Comparison of ENCODE assay signal across 25 cellular contexts in genomic region chr6:107045733-107046312, GRCh38. TPM values are rescaled to one million over a fixed set of nuclear protein-coding genes. Genes with fewer than 3 reads are reported as not detected.
A peak's percentile ranks its signal among the peaks of the same experiment; 100 is the strongest.
DNase-seq lines count a peak whose midpoint lies in the region; ATAC-seq and TF ChIP-seq lines count a peak whose summit lies in the region.
"Had no signal": no experiment of that assay in that cellular context is flagged by ENCODE, and none has a peak within 500 bp of the region (broad histone marks: within the 10 kb centered on the region; RNA-seq: fewer than 3 reads in every experiment).

No MANE protein-coding gene starts in this region.

- 83 to 97% methylated on average over 2 to 6 of the region's 6 CpGs for WGBS in transverse colon (ENCODE audit: low coverage in 1 of 2), 2 donors

- H3K9me3 Mint-ChIP-seq in WTC11 (no peaks in the 10 kb centered on the region), neural progenitor cell (no peaks in the 10 kb centered on the region)
- H3K9me3 Mint-ChIP-seq: activated CD4-positive, alpha-beta T cell treated with anti-CD3 and anti-CD28 coated beads, Interleukin-2, amount 10 ng/mL, durations not matched to agents 24 days and 14 days; stimulated activated naive CD8-positive, alpha-beta T cell treated with anti-CD3 and anti-CD28 coated beads, Interleukin-15, Interleukin-2, amounts not matched to agents 100 ng/mL and 50 ng/mL, for 24 hours had no signal

- no peak overlapping the region for H3K9ac ChIP-seq in HUES48 (ENCODE audit: low read depth, low read length)
- no peak overlapping the region for H3K9ac ChIP-seq in neural progenitor cell

- H3K27me3 ChIP-seq in HUES48 (ENCODE audit: control insufficient read depth, insufficient read depth, low read length) (no peaks in the 10 kb centered on the region), neural progenitor cell (no peaks in the 10 kb centered on the region), transverse colon (no peaks in the 10 kb centered on the region)
- H3K27me3 ChIP-seq: MG63, ovary, right lobe of liver, tibial artery had no signal

- TF ChIP-seq CTCF in WTC11 (IDR thresholded peaks at IDR 0.05) (no peak), neural progenitor cell (IDR thresholded peaks at IDR 0.05) (no peak), transverse colon (IDR thresholded peaks at IDR 0.05) (no peak)

- H3K4me2 ChIP-seq in neural progenitor cell = peak overlapping the region; percentile 23

- H2AFZ ChIP-seq in neural progenitor cell (replicated peaks) = no peak overlapping the region

- no peaks in the 10 kb centered on the region for H3K27me3 Mint-ChIP-seq in WTC11 (ENCODE audit: low read depth)
- no peaks in the 10 kb centered on the region for H3K27me3 Mint-ChIP-seq in neural progenitor cell (ENCODE audit: insufficient read depth, low read depth)
- H3K27me3 Mint-ChIP-seq: activated CD4-positive, alpha-beta T cell treated with anti-CD3 and anti-CD28 coated beads, Interleukin-2, amount 10 ng/mL, durations not matched to agents 24 days and 14 days; activated CD8-positive, alpha-beta memory T cell treated with anti-CD3 and anti-CD28 coated beads, Interleukin-2, amount 10 ng/mL, durations not matched to agents 7 days and 5 days; stimulated activated naive CD8-positive, alpha-beta T cell treated with anti-CD3 and anti-CD28 coated beads, Interleukin-15, Interleukin-2, amounts not matched to agents 100 ng/mL and 50 ng/mL, for 24 hours had no signal

- CTCF ChIA-PET in WTC11 (lab: Charles Lee) = interaction anchor here (0.9 kb wide), 1 partner anchor 48 kb away, joined by 7 read pairs; no protein-coding TSS in a partner anchor

- TF ChIP-seq POLR2A in transverse colon (IDR thresholded peaks at IDR 0.05) = no peak

- H3K36me3 Mint-ChIP-seq in WTC11 (peaks cover 14% of the 10 kb centered on the region), neural progenitor cell (peaks cover 7% of the 10 kb centered on the region)

- POLR2A ChIA-PET in WTC11 (lab: Charles Lee) = no interaction called here

- no peak overlapping the region; the same call in 1 of the 2 replicates for H3K27ac Mint-ChIP-seq in WTC11
- H3K27ac Mint-ChIP-seq in neural progenitor cell = peak overlapping the region; percentile 98
- H3K27ac Mint-ChIP-seq: activated CD4-positive, alpha-beta T cell treated with anti-CD3 and anti-CD28 coated beads, Interleukin-2, amount 10 ng/mL, durations not matched to agents 24 days and 14 days; activated CD8-positive, alpha-beta memory T cell treated with anti-CD3 and anti-CD28 coated beads, Interleukin-2, amount 10 ng/mL, durations not matched to agents 7 days and 5 days had no signal

- no peaks in the 10 kb centered on the region for H4K20me1 ChIP-seq in neural progenitor cell (ENCODE audit: low read depth)

- H3K4me3 Mint-ChIP-seq in WTC11 (no peak overlapping the region), neural progenitor cell (peak overlapping the region; percentile 6)
- H3K4me3 Mint-ChIP-seq: activated CD4-positive, alpha-beta T cell treated with anti-CD3 and anti-CD28 coated beads, Interleukin-2, amount 10 ng/mL, durations not matched to agents 24 days and 14 days; activated CD8-positive, alpha-beta memory T cell treated with anti-CD3 and anti-CD28 coated beads, Interleukin-2, amount 10 ng/mL, durations not matched to agents 7 days and 5 days; stimulated activated naive CD8-positive, alpha-beta T cell treated with anti-CD3 and anti-CD28 coated beads, Interleukin-15, Interleukin-2, amounts not matched to agents 100 ng/mL and 50 ng/mL, for 24 hours had no signal

- H3K79me2 ChIP-seq in neural progenitor cell (ENCODE audit: low read depth) = no peaks in the 10 kb centered on the region

- no peaks in the 10 kb centered on the region for H3K4me1 ChIP-seq in HUES48 (ENCODE audit: control insufficient read depth, insufficient read depth, low read length)
- peaks cover 11% of the 10 kb centered on the region for H3K4me1 ChIP-seq in neural progenitor cell
- peaks cover 0 to 14% (median 0%) of the 10 kb centered on the region in 4 donors for H3K4me1 ChIP-seq in transverse colon
- H3K4me1 ChIP-seq: lower lobe of right lung, right lobe of liver, tibial artery had no signal

- no peaks in the 10 kb centered on the region for H3F3A ChIP-seq in neural progenitor cell (ENCODE audit: low read depth)

- ATAC-seq in WTC11 = peak; percentile 26; the same call in 1 of the 2 replicates
- no peak for ATAC-seq in HG03460 (IDR thresholded peaks at IDR 0.05; ENCODE audit: unreplicated experiment)
- ATAC-seq: activated CD8-positive, alpha-beta memory T cell treated with anti-CD3 and anti-CD28 coated beads, Interleukin-2, amount 10 ng/mL, durations not matched to agents 7 days and 5 days; K562; lower lobe of right lung; right lobe of liver had no signal

- 0 out of 2 replicates have a peak, but pooled peaks cover 4% of the 10 kb centered on the region for H3K4me1 Mint-ChIP-seq in WTC11
- H3K4me1 Mint-ChIP-seq in neural progenitor cell = peaks cover 21% of the 10 kb centered on the region

- no peak for DNase-seq in WTC11 (ENCODE audit: low spot score)
- DNase-seq in head of caudate nucleus = peak in 35 of 42 donors; percentile 9 to 66 (median 36)
- DNase-seq in neural progenitor cell (ENCODE audit: low spot score) = peak; percentile 16
- DNase-seq in stimulated activated naive CD4-positive, alpha-beta T cell treated with Interleukin-2 at 50 U/mL for 16 hours (lab: John Stamatoyannopoulos, UW) = no peak
- DNase-seq in medulla oblongata (ENCODE audit: extremely low spot score) = no peak
- no peak for DNase-seq in transverse colon
- DNase-seq: activated CD4-positive, alpha-beta T cell treated with anti-CD3 and anti-CD28 coated beads, Interleukin-2, amount 10 ng/mL, durations not matched to agents 24 days and 14 days; activated CD8-positive, alpha-beta memory T cell treated with anti-CD3 and anti-CD28 coated beads, Interleukin-2, amount 10 ng/mL, durations not matched to agents 7 days and 5 days; activated naive CD4-positive, alpha-beta T cell treated with anti-CD3 and anti-CD28 coated beads, Interleukin-2, amount 50 U/mL, for 16 hours; aorta; cerebellar nuclear complex; DMS79 treated with DMSO at 0.1 percent for 48 hours; effector CD4-positive, alpha-beta T cell; lower lobe of right lung; MG63; NCI-H526 treated with DMSO at 0.1 percent for 48 hours; ovary; right lobe of liver; stimulated activated CD4-positive, alpha-beta T cell treated with anti-CD3 and anti-CD28 coated beads, Interleukin-4, amount 100 ng/mL, for 4 hours; tibial artery had no signal

- TF ChIP-seq EP300 in transverse colon (IDR thresholded peaks at IDR 0.05; ENCODE audit: low read depth) = no peak

- in situ Hi-C loops in transverse colon (cut with MboI; ENCODE audit: low pct_ligation_motif_present in 1 of 4, low pct_unique_long_range_greater_than_20kb in 1 of 4, low sequenced_read_pairs in 3 of 4) = no loop called here

- H3K27ac ChIP-seq in HUES48 (ENCODE audit: low read depth, low read length) = peak overlapping the region; percentile 11
- no peak overlapping the region for H3K27ac ChIP-seq in neural progenitor cell
- no peak overlapping the region for H3K27ac ChIP-seq in transverse colon
- H3K27ac ChIP-seq: lower lobe of right lung, ovary, right lobe of liver, tibial artery, VCaP had no signal

- intact Hi-C loops in head of caudate nucleus (cut with DNase I) = no loop called here
- intact Hi-C loops in transverse colon (cut with DNase I; ENCODE audit: low total_unique reads) = no loop called here

- H3K36me3 ChIP-seq in HUES48 (ENCODE audit: control insufficient read depth, insufficient read depth, low read length) = peaks cover 17% of the 10 kb centered on the region
- no peaks in the 10 kb centered on the region for H3K36me3 ChIP-seq in neural progenitor cell
- H3K36me3 ChIP-seq in transverse colon = peaks cover 0 to 18% (median 5%) of the 10 kb centered on the region in 4 donors
- H3K36me3 ChIP-seq: ovary had no signal

- H3K4me3 ChIP-seq in HUES48 (ENCODE audit: low read depth, low read length) = no peak overlapping the region
- no peak overlapping the region for H3K4me3 ChIP-seq in neural progenitor cell
- H3K4me3 ChIP-seq in transverse colon = no peak overlapping the region
- H3K4me3 ChIP-seq: K562, lower lobe of right lung, MG63, ovary, right lobe of liver, tibial artery had no signal

- H3K9me3 ChIP-seq in HUES48 (ENCODE audit: control insufficient read depth, insufficient read depth, low read length) = no peaks in the 10 kb centered on the region
- H3K9me3 ChIP-seq in neural progenitor cell (ENCODE audit: low read depth) = no peaks in the 10 kb centered on the region
- H3K9me3 ChIP-seq in transverse colon = no peaks in the 10 kb centered on the region
- H3K9me3 ChIP-seq: lower lobe of right lung, MG63, ovary, right lobe of liver, tibial artery had no signal

TF ChIP-seq in WTC11, 78 proteins besides CTCF, POLR2A, EP300 and RAD21 (continues in another document):
- no peak for TF ChIP-seq NFE2L1 (CRISPR knock-in tag; IDR thresholded peaks at IDR 0.05)
- TF ChIP-seq MYBL2 (CRISPR knock-in tag; IDR thresholded peaks at IDR 0.05) = no peak
- TF ChIP-seq, protein P1, sequence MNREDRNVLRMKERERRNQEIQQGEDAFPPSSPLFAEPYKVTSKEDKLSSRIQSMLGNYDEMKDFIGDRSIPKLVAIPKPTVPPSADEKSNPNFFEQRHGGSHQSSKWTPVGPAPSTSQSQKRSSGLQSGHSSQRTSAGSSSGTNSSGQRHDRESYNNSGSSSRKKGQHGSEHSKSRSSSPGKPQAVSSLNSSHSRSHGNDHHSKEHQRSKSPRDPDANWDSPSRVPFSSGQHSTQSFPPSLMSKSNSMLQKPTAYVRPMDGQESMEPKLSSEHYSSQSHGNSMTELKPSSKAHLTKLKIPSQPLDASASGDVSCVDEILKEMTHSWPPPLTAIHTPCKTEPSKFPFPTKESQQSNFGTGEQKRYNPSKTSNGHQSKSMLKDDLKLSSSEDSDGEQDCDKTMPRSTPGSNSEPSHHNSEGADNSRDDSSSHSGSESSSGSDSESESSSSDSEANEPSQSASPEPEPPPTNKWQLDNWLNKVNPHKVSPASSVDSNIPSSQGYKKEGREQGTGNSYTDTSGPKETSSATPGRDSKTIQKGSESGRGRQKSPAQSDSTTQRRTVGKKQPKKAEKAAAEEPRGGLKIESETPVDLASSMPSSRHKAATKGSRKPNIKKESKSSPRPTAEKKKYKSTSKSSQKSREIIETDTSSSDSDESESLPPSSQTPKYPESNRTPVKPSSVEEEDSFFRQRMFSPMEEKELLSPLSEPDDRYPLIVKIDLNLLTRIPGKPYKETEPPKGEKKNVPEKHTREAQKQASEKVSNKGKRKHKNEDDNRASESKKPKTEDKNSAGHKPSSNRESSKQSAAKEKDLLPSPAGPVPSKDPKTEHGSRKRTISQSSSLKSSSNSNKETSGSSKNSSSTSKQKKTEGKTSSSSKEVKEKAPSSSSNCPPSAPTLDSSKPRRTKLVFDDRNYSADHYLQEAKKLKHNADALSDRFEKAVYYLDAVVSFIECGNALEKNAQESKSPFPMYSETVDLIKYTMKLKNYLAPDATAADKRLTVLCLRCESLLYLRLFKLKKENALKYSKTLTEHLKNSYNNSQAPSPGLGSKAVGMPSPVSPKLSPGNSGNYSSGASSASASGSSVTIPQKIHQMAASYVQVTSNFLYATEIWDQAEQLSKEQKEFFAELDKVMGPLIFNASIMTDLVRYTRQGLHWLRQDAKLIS (CRISPR knock-in tag; IDR thresholded peaks at IDR 0.05; ENCODE audit: borderline replicate concordance) = no peak

RNA-seq across cellular contexts. Expression of gene MTRES1, which starts 17.8 kb away (rescaled TPM):
- 17.2 to 21.0 TPM (median 20.7 TPM) in 3 replicates for total RNA-seq in WTC11 (2021)
- total RNA-seq in neural progenitor cell (ENCODE audit: low replicate concordance) = 13.2 and 20.8 TPM in 2 replicates
- total RNA-seq in transverse colon = 10 to 100 TPM; 11.1 to 28.7 (median 21.6) TPM

Comparison
In these comparisons a context has a peak if more than half of its experiments do, and no peak if none do; other contexts are left out.
1. DNase-seq: peak in head of caudate nucleus (35 of 42) and neural progenitor cell (single experiment); none in WTC11 (single experiment), stimulated activated naive CD4-positive, alpha-beta T cell treated with Interleukin-2 at 50 U/mL for 16 hours (single experiment), medulla oblongata (single experiment) and transverse colon (single experiment).